Comparison of ENCODE assay signal across 29 cellular contexts in the genomic region with DNA sequence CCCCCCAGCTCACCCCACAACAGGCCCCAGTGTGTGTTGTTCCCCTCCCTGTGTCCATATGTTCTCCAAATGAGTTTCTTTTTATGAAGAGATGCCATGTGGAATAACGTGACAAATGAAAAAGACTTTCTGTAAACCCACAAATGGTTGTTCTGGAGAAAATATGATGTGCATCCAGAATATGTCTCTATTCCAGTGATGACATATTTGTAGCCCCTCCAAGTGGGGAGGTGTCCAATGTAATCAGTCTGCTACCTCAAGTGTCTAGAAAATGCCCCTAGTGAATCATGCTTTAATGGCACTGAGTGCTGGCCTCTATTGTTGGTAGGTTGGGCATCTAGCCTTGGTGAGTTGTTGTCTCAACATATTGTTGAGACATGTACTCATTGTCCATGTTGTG.
"Had no signal": no experiment of that assay in that cellular context is flagged by ENCODE, and none has a peak within 500 bp of the region (broad histone marks: within the 10 kb centered on the region; RNA-seq: fewer than 3 reads in every experiment).

No MANE protein-coding gene starts in this region.

- DNase-seq: naive thymus-derived CD8-positive, alpha-beta T cell; nephron progenitor cell; nucleus accumbens; ovary; posterior cingulate gyrus; psoas muscle; right cardiac atrium; right lobe of liver; sigmoid colon; spleen; stimulated activated CD4-positive, alpha-beta T cell treated with anti-CD3 and anti-CD28 coated beads, Interleukin-12 subunit alpha, Interleukin-12 subunit beta, amount 100 ng/mL, for 4 hours; stimulated activated CD4-positive, alpha-beta T cell treated with anti-CD3 and anti-CD28 coated beads, Interleukin-1b, Interleukin-23, amount 100 ng/mL, for 48 hours; stimulated activated CD4-positive, alpha-beta T cell treated with anti-CD3 and anti-CD28 coated beads, Interleukin-4, amount 100 ng/mL, for 1 hour; stimulated activated CD4-positive, alpha-beta T cell treated with anti-CD3 and anti-CD28 coated beads, Interleukin-4, amount 100 ng/mL, for 4 hours; stimulated activated CD8-positive, alpha-beta memory T cell treated with anti-CD3 and anti-CD28 coated beads, Interleukin-4, amount 100 ng/mL, for 48 hours; stimulated activated naive CD4-positive, alpha-beta T cell; stimulated activated naive CD8-positive, alpha-beta T cell treated with anti-CD3 and anti-CD28 coated beads, Interleukin-15, amount 100 ng/mL, for 72 hours; stimulated activated naive CD8-positive, alpha-beta T cell treated with anti-CD3 and anti-CD28 coated beads, Interleukin-15, Interleukin-2, amounts not matched to agents 100 U/mL and 50 U/mL, for 24 hours; substantia nigra; testis; tibial artery; transverse colon; upper lobe of right lung; uterus had no signal

- H2AFZ ChIP-seq: parathyroid adenoma had no signal

- H3K4me1 ChIP-seq: parathyroid adenoma, psoas muscle, right lobe of liver, sigmoid colon, spleen, suprapubic skin, testis, tibial artery, transverse colon, upper lobe of right lung, uterus had no signal

- H3K9ac ChIP-seq: parathyroid adenoma had no signal

- H3K9me3 ChIP-seq: neutrophil, ovary, psoas muscle, right lobe of liver, sigmoid colon, suprapubic skin, testis, tibial artery, transverse colon, upper lobe of right lung, uterus had no signal

- H3K27me3 ChIP-seq: neutrophil, ovary, right lobe of liver, sigmoid colon, spleen, suprapubic skin, testis, tibial artery, transverse colon, upper lobe of right lung, uterus had no signal

- H3K4me2 ChIP-seq: smooth muscle cell had no signal

- H3K79me2 ChIP-seq: parathyroid adenoma had no signal

- H3K4me3 ChIP-seq: ovary, psoas muscle, right lobe of liver, sigmoid colon, skin epidermis, smooth muscle cell, spleen, suprapubic skin, testis, tibial artery, transverse colon, upper lobe of right lung, uterus had no signal

- H3K27ac ChIP-seq: neutrophil, ovary, parathyroid adenoma, psoas muscle, right lobe of liver, sigmoid colon, skin epidermis, spleen, suprapubic skin, testis, tibial artery, transverse colon, upper lobe of right lung, uterus had no signal

- H3K36me3 ChIP-seq: neutrophil, ovary, right lobe of liver, sigmoid colon, spleen, suprapubic skin, tibial artery, transverse colon, upper lobe of right lung, uterus had no signal
